Comparison of ENCODE assay signal across 2 cellular contexts in the genomic region with DNA sequence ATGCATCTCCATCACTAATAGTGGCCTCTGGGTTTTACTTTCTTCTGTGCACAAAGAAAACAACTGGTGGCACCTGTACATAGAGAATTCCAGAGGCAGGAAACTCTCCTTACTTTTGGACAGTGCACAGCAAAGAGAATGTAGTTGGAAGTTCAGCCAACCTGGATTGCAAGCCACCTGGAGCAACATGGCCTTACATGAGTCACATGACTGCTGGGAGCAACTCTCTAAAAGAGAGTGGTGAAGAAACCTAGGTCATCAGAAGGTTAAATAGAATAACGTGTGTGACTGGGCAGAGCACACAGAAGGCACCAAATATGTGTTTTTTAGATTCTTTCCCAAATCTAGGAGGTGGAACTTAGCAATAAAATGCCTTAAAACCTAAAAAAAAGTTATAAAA. TPM values are rescaled to one million over a fixed set of nuclear protein-coding genes. Genes with fewer than 3 reads are reported as not detected.
"Had no signal": no experiment of that assay in that cellular context is flagged by ENCODE, and none has a peak within 500 bp of the region (broad histone marks: within the 10 kb centered on the region; RNA-seq: fewer than 3 reads in every experiment).

No MANE protein-coding gene starts in this region.

RNA-seq across cellular contexts. Expression of gene CA4, which starts 41.5 kb away (rescaled TPM):
- total RNA-seq: HT-29 had no signal
- polyA plus RNA-seq: IgD-negative memory B cell had no signal
